ENCODE assay signal across 2 cellular contexts in genomic region chr3:186980989-186981388, GRCh38.
TF ChIP-seq lines count a peak whose summit lies in the region.

No MANE protein-coding gene starts in this region.

TF ChIP-seq in liver, 16 proteins besides CTCF, POLR2A, EP300 and RAD21 (continued from another document):
- peak; percentile 83 for TF ChIP-seq REST (IDR thresholded peaks at IDR 0.05)
- TF ChIP-seq GABPA (IDR thresholded peaks at IDR 0.05 in 1 of 2, conservative IDR thresholded peaks at IDR 0.05 in 1 of 2), result no peak
- TF ChIP-seq HNF4A (conservative IDR thresholded peaks at IDR 0.05), result peak in 1 of 2 donors; percentile 16

TF ChIP-seq in HepG2, 621 proteins besides CTCF, POLR2A, EP300 and RAD21 (continued from another document):
- TF ChIP-seq ZBTB25 (CRISPR knock-in tag; IDR thresholded peaks at IDR 0.05) (no peak), MTF2 (CRISPR knock-in tag; IDR thresholded peaks at IDR 0.05; ENCODE audit: borderline replicate concordance) (no peak), RXRB (CRISPR knock-in tag; IDR thresholded peaks at IDR 0.05; ENCODE audit: borderline replicate concordance) (no peak), NR2F2 (IDR thresholded peaks at IDR 0.05; ENCODE audit: borderline replicate concordance, low read depth) (no peak), CREB1 (IDR thresholded peaks at IDR 0.05) (no peak), CREB1 (CRISPR knock-in tag; IDR thresholded peaks at IDR 0.05) (no peak), ZNF280B (CRISPR knock-in tag; IDR thresholded peaks at IDR 0.05; ENCODE audit: borderline replicate concordance) (no peak), HBP1 (CRISPR knock-in tag; IDR thresholded peaks at IDR 0.05; ENCODE audit: low read depth) (no peak), UBTF (CRISPR knock-in tag; IDR thresholded peaks at IDR 0.05) (no peak), FOSL1 (CRISPR knock-in tag; IDR thresholded peaks at IDR 0.05; ENCODE audit: borderline replicate concordance) (no peak), ZSCAN30 (CRISPR knock-in tag; IDR thresholded peaks at IDR 0.05) (no peak), KLF11 (CRISPR knock-in tag; IDR thresholded peaks at IDR 0.05) (no peak), PRDM4 (CRISPR knock-in tag; IDR thresholded peaks at IDR 0.05; ENCODE audit: borderline replicate concordance) (no peak), SALL2 (CRISPR knock-in tag; IDR thresholded peaks at IDR 0.05) (no peak), PBX3 (CRISPR knock-in tag; IDR thresholded peaks at IDR 0.05; ENCODE audit: borderline replicate concordance) (no peak)
